1 cellular context compared by ENCODE assay signal in the genomic region with DNA sequence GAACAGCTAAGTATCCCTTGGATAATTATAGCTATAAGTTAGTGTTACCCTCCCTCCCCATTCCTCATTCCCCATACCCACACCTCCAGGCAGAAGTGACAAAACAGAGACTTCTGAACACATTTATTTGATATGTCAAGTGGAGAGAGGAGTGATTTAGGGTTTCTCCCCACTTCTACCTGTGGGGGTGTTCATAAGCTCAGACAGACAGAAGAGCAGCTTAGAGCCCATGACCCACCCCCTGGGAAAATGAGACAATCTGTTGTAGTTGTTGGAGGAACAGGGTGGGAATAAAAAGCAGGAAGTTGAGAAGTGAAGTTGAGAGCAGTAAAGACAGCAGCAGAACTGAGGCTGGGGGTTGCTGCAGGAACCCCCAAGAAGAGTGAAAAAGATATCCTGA.
TF ChIP-seq lines count a peak whose summit lies in the region.

No MANE protein-coding gene starts in this region.

TF ChIP-seq in HepG2, 621 proteins besides CTCF, POLR2A, EP300 and RAD21:
- TF ChIP-seq SATB2 (CRISPR knock-in tag; IDR thresholded peaks at IDR 0.05) = no peak
- TF ChIP-seq CHCHD3 (CRISPR knock-in tag; IDR thresholded peaks at IDR 0.05) = no peak
- no peak for TF ChIP-seq PHF21A (CRISPR knock-in tag; IDR thresholded peaks at IDR 0.05)
- TF ChIP-seq, protein P1, sequence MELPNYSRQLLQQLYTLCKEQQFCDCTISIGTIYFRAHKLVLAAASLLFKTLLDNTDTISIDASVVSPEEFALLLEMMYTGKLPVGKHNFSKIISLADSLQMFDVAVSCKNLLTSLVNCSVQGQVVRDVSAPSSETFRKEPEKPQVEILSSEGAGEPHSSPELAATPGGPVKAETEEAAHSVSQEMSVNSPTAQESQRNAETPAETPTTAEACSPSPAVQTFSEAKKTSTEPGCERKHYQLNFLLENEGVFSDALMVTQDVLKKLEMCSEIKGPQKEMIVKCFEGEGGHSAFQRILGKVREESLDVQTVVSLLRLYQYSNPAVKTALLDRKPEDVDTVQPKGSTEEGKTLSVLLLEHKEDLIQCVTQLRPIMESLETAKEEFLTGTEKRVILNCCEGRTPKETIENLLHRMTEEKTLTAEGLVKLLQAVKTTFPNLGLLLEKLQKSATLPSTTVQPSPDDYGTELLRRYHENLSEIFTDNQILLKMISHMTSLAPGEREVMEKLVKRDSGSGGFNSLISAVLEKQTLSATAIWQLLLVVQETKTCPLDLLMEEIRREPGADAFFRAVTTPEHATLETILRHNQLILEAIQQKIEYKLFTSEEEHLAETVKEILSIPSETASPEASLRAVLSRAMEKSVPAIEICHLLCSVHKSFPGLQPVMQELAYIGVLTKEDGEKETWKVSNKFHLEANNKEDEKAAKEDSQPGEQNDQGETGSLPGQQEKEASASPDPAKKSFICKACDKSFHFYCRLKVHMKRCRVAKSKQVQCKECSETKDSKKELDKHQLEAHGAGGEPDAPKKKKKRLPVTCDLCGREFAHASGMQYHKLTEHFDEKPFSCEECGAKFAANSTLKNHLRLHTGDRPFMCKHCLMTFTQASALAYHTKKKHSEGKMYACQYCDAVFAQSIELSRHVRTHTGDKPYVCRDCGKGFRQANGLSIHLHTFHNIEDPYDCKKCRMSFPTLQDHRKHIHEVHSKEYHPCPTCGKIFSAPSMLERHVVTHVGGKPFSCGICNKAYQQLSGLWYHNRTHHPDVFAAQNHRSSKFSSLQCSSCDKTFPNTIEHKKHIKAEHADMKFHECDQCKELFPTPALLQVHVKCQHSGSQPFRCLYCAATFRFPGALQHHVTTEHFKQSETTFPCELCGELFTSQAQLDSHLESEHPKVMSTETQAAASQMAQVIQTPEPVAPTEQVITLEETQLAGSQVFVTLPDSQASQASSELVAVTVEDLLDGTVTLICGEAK (IDR thresholded peaks at IDR 0.05) = no peak
- TF ChIP-seq, protein P1 (CRISPR knock-in tag; IDR thresholded peaks at IDR 0.05) = no peak
- TF ChIP-seq ZNF713 (CRISPR knock-in tag; IDR thresholded peaks at IDR 0.05) = no peak
- TF ChIP-seq, protein P2, sequence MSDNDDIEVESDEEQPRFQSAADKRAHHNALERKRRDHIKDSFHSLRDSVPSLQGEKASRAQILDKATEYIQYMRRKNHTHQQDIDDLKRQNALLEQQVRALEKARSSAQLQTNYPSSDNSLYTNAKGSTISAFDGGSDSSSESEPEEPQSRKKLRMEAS (IDR thresholded peaks at IDR 0.05) = no peak
- no peak for TF ChIP-seq ZNF382 (CRISPR knock-in tag; IDR thresholded peaks at IDR 0.05; ENCODE audit: borderline replicate concordance)
- TF ChIP-seq SRY (CRISPR knock-in tag; IDR thresholded peaks at IDR 0.05) = no peak
- no peak for TF ChIP-seq SPEN (CRISPR knock-in tag; IDR thresholded peaks at IDR 0.05; ENCODE audit: low read depth)
